ENCODE assay signal across 20 cellular contexts in genomic region chr4:133759428-133759827, GRCh38.
"Had no signal": no experiment of that assay in that cellular context is flagged by ENCODE, and none has a peak within 500 bp of the region (broad histone marks: within the 10 kb centered on the region; RNA-seq: fewer than 3 reads in every experiment).

No MANE protein-coding gene starts in this region.

- H3K27me3 ChIP-seq: ascending aorta, brain microvascular endothelial cell, neutrophil, right lobe of liver had no signal

- DNase-seq: activated CD4-positive, alpha-beta T cell treated with anti-CD3 and anti-CD28 coated beads for 36 hours; activated CD4-positive, alpha-beta T cell treated with anti-CD3 and anti-CD28 coated beads, Interleukin-2, amount 50 U/mL, for 4 hours; activated CD4-positive, CD25-positive, alpha-beta regulatory T cell; activated naive CD4-positive, alpha-beta T cell; activated T-cell treated with anti-CD3 and anti-CD28 coated beads for 4 hours; activated T-cell treated with anti-CD3 and anti-CD28 coated beads, Interleukin-2, amount 50 U/mL, for 72 hours; brain microvascular endothelial cell; effector CD8-positive, alpha-beta T cell; head of caudate nucleus; hippocampal formation; left ventricle myocardium inferior; mucosa of descending colon; right lobe of liver; stimulated activated CD4-positive, alpha-beta T cell treated with anti-CD3 and anti-CD28 coated beads, Interleukin-2, amount 100 ng/mL, for 48 hours; stimulated activated naive CD4-positive, alpha-beta T cell treated with Interleukin-2 at 50 U/mL for 16 hours; T-helper 1 cell had no signal

- H3K9me3 ChIP-seq: ascending aorta, mucosa of descending colon, neutrophil, right lobe of liver had no signal

- H3K4me1 ChIP-seq: left ventricle myocardium inferior, right lobe of liver had no signal

- ATAC-seq: activated CD4-positive, alpha-beta T cell treated with anti-CD3 and anti-CD28 coated beads for 36 hours; activated T-cell treated with anti-CD3 and anti-CD28 coated beads, Interleukin-2, amount 50 U/mL, for 72 hours; mucosa of descending colon; natural killer cell treated with Interleukin-12 subunit alpha and Interleukin-12 subunit beta and Interleukin-15 and Interleukin-18, amount 100 ng/mL, for 72 hours; right lobe of liver had no signal

- H3K4me3 ChIP-seq: ascending aorta, left ventricle myocardium inferior, lung, mucosa of descending colon, right lobe of liver had no signal

- H3K36me3 ChIP-seq: ascending aorta, brain microvascular endothelial cell, left ventricle myocardium inferior, neutrophil, right lobe of liver had no signal

- H3K27ac ChIP-seq: brain microvascular endothelial cell, left ventricle myocardium inferior, neutrophil, right lobe of liver had no signal
